17 cellular contexts compared by ENCODE assay signal in the genomic region with DNA sequence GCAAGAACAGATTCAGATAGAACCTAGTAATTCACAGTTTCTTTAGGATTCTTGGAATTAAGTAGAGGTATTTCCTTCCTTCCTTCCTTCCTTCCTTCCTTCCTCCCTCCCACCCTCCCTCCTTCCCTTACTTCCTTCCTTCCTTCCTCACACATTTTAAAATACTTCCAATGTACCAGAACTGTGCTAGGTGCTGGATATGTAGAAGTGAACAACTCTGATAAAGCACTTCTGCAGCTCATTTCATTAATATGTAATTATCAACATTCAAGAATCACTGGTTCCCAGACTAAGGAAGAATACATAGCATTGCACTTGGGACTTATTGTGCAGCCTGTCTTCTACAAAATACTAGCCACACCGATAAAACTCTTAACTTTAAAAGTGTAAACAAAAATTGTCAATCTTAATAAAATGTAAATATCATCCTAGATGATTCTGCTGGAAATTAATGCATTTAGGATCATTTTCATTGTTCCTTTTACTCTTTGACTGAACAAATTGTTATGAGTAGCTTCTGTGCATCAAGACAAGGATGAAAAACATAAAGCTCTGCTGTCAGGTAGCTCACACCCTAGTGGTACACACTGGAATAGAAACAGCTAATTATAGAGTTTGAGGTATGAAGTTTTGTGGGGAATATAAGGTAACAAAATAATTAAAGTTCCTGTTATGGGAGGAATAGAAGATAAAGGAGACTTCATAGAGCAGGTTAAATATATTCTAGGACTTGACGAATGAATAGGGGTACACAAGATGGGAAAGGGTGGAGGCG.
A peak's percentile ranks its signal among the peaks of the same experiment; 100 is the strongest.
DNase-seq lines count a peak whose midpoint lies in the region; ATAC-seq and TF ChIP-seq lines count a peak whose summit lies in the region.
"Had no signal": no experiment of that assay in that cellular context is flagged by ENCODE, and none has a peak within 500 bp of the region (broad histone marks: within the 10 kb centered on the region; RNA-seq: fewer than 3 reads in every experiment).

No MANE protein-coding gene starts in this region.

- TF ChIP-seq CTCF in 22Rv1 (IDR thresholded peaks at IDR 0.05): peak; percentile 58
- TF ChIP-seq CTCF in OCI-LY7 (conservative IDR thresholded peaks at IDR 0.05; ENCODE audit: low read length): peak; percentile 49; the same call in 1 of the 2 replicates
- peak; percentile 18 for TF ChIP-seq CTCF in fibroblast of pulmonary artery (IDR thresholded peaks at IDR 0.05; ENCODE audit: low read length, missing control alignments)

- DNase-seq in OCI-LY7 (ENCODE audit: low spot score) (no peak), fibroblast of pulmonary artery (ENCODE audit: low read depth) (no peak), NCI-H2171 (lab: John Stamatoyannopoulos, UW) (no peak), NOMO-1 (lab: John Stamatoyannopoulos, UW; ENCODE audit: unreplicated experiment in 2 of 2) (no peak), NCI-H2171 treated with DMSO at 0.1 percent for 48 hours (lab: John Stamatoyannopoulos, UW) (no peak)
- DNase-seq: activated CD4-positive, alpha-beta T cell treated with anti-CD3 and anti-CD28 coated beads for 4 hours; effector CD8-positive, alpha-beta T cell; GF-D8; GM23248; mesenchymal stem cell; NCI-H1694 had no signal

- no peaks in the 10 kb centered on the region for H3K9me2 ChIP-seq in OCI-LY7 (ENCODE audit: insufficient read depth, low read length)

- CTCF ChIA-PET in OCI-LY7 (lab: Charles Lee; ENCODE audit: unreplicated experiment): no interaction called here

- ATAC-seq in GM18861 (IDR thresholded peaks at IDR 0.05; ENCODE audit: unreplicated experiment): peak; percentile 46
- no peak for ATAC-seq in HG02973 (IDR thresholded peaks at IDR 0.05; ENCODE audit: unreplicated experiment)
- ATAC-seq: activated naive CD4-positive, alpha-beta T cell treated with anti-CD3 and anti-CD28 coated beads, Interleukin-2, amount 50 U/mL, for 72 hours; K562 had no signal

- H3K4me3 ChIP-seq in OCI-LY7 (ENCODE audit: low read depth, low read length, poor library complexity, severe bottlenecking): no peak overlapping the region
- H3K4me3 ChIP-seq in fibroblast of pulmonary artery (replicated peaks; ENCODE audit: low read depth, low read length): no peak overlapping the region
- H3K4me3 ChIP-seq: GM23248, K562, tibial nerve had no signal

- H4K20me1 ChIP-seq in OCI-LY7 (ENCODE audit: insufficient read depth, low read length): no peaks in the 10 kb centered on the region

- BruUV-seq in OCI-LY7 (replicated peaks; lab: Mats Ljungman, UMichigan): no TSS peak

- intact Hi-C loops in OCI-LY7 (cut with micrococcal nuclease; ENCODE audit: unreplicated experiment): no loop called here

- H3K27ac ChIP-seq in 22Rv1: no peak overlapping the region
- H3K27ac ChIP-seq in OCI-LY7 (ENCODE audit: low read depth, low read length, poor library complexity, severe bottlenecking): no peak overlapping the region
- H3K27ac ChIP-seq: GM23248, tibial nerve had no signal

- H3K36me3 ChIP-seq in OCI-LY7 (ENCODE audit: insufficient read depth, low read length): no peaks in the 10 kb centered on the region
- H3K36me3 ChIP-seq: tibial nerve had no signal

- no peaks in the 10 kb centered on the region for H3K4me1 ChIP-seq in OCI-LY7 (ENCODE audit: insufficient read depth, low read length, poor library complexity, severe bottlenecking)
- H3K4me1 ChIP-seq: tibial nerve had no signal

- H3K4me2 ChIP-seq in OCI-LY7 (ENCODE audit: low read length): no peak overlapping the region

- no peaks in the 10 kb centered on the region for H3K9me3 ChIP-seq in OCI-LY7 (ENCODE audit: low read length)
- H3K9me3 ChIP-seq: tibial nerve had no signal

- POLR2A ChIA-PET in OCI-LY7 (lab: Charles Lee): interaction anchor here (0.6 to 1.1 kb wide), 2 partner anchors 13 to 885 kb away, joined by 3 to 4 read pairs; no protein-coding TSS in a partner anchor

- no peaks in the 10 kb centered on the region for H3K79me2 ChIP-seq in OCI-LY7 (ENCODE audit: insufficient read depth, low read depth, low read length)

- H2AFZ ChIP-seq in OCI-LY7 (ENCODE audit: low read length): no peak overlapping the region
- H2AFZ ChIP-seq: GM23248 had no signal
